11 cellular contexts compared by ENCODE assay signal in the genomic region with DNA sequence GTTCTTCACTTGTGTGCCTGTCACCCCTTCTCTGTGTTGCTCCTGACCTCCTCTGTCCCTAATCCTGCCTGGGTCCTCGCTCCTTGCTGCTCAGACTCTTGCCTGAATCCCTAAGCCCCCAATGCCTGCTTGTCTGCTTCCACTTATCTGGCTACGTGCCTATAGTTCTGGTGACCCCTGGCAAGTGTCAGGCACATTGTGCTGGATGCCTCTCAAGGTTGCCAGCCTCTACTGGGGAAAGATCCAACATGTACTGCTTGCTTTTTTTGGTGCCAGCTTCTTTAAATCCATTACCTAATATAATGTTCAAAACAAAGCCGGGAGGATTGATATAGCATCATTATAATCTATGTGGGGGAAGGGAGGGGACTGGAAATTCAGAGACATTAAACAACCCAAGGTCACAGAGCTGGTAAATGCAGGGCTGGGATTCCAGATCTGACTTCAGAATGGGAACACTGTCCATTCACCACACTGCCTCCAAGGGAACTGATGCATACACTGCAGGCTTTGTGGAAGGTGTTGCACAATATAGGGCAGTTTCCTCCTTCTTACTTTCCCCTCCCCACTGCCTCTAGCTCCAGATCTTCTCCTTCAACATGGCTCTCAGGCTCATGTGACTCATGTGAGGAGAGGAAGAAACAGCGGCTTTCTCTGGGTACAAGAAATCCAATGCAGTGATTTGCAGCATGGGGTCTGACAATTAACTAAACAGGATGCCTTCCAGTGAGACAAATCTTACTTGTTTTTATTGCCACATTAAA.
DNase-seq lines count a peak whose midpoint lies in the region; TF ChIP-seq lines count a peak whose summit lies in the region.
"Had no signal": no experiment of that assay in that cellular context is flagged by ENCODE, and none has a peak within 500 bp of the region (broad histone marks: within the 10 kb centered on the region; RNA-seq: fewer than 3 reads in every experiment).

No MANE protein-coding gene starts in this region.

- H3K9me3 ChIP-seq in mesenchymal stem cell (ENCODE audit: control insufficient read depth, low read length), result no peaks in the 10 kb centered on the region

- H2BK15ac ChIP-seq in mesenchymal stem cell (ENCODE audit: low read depth, poor library complexity, severe bottlenecking), result no peak overlapping the region

- H3K27ac ChIP-seq in epithelial cell of prostate, result no peak overlapping the region
- H3K27ac ChIP-seq in mesenchymal stem cell (ENCODE audit: low read length, poor library complexity, severe bottlenecking), result no peak overlapping the region
- H3K27ac ChIP-seq: C4-2B had no signal

- H2BK120ac ChIP-seq in mesenchymal stem cell (ENCODE audit: low read depth, low read length), result no peak overlapping the region

- DNase-seq in AG08395 (ENCODE audit: low spot score) (peak; percentile 60), NB4 (ENCODE audit: low read depth) (peak; percentile 69), epithelial cell of prostate (ENCODE audit: low read depth, low spot score) (peak; percentile 63), mesenchymal stem cell (peak; percentile 85), SHP77 treated with DMSO at 0.1 percent for 48 hours (lab: John Stamatoyannopoulos, UW) (no peak), HUDEP-2 (lab: John Stamatoyannopoulos, UW; ENCODE audit: unreplicated experiment in 76 of 76) (no peak), NCI-H2107 treated with DMSO at 0.1 percent for 48 hours (lab: John Stamatoyannopoulos, UW; ENCODE audit: unreplicated experiment) (no peak), GM10266 (ENCODE audit: extremely low spot score) (no peak)
- DNase-seq: activated CD4-positive, alpha-beta T cell treated with anti-CD3 and anti-CD28 coated beads for 36 hours; cerebellar nuclear complex had no signal

- H2AK5ac ChIP-seq in mesenchymal stem cell (ENCODE audit: low read length, severe bottlenecking), result no peak overlapping the region

- H3K4me1 ChIP-seq in mesenchymal stem cell (ENCODE audit: control insufficient read depth, insufficient read depth, low read depth, low read length), result no peaks in the 10 kb centered on the region

- TF ChIP-seq POLR2A in NB4 (IDR thresholded peaks at IDR 0.05; ENCODE audit: extremely low read depth, insufficient read length), result no peak

- H2BK12ac ChIP-seq in mesenchymal stem cell (ENCODE audit: low read length in 2 of 2), result peak overlapping the region in 1 of 2 experiments; percentile 34

- H3K4me2 ChIP-seq in mesenchymal stem cell (ENCODE audit: low read length, poor library complexity, severe bottlenecking), result no peak overlapping the region

- H3K18ac ChIP-seq in mesenchymal stem cell (ENCODE audit: low read depth in 1 of 2, low read length in 2 of 2), result peak overlapping the region; percentile 2 to 28

- peak overlapping the region; percentile 69 for H4K91ac ChIP-seq in mesenchymal stem cell (ENCODE audit: low read length)

- 43% methylated on average over 3 of the region's 4 CpGs for WGBS in mesenchymal stem cell

- H2BK5ac ChIP-seq in mesenchymal stem cell (ENCODE audit: low read depth, low read length, poor library complexity, severe bottlenecking), result no peak overlapping the region

- no peak overlapping the region for H4K8ac ChIP-seq in mesenchymal stem cell (ENCODE audit: low read length)

- peak overlapping the region in 1 of 2 experiments; percentile 81 for H3K4ac ChIP-seq in mesenchymal stem cell (ENCODE audit: low read depth in 1 of 2, low read length in 2 of 2)

- no peak overlapping the region for H3K23ac ChIP-seq in mesenchymal stem cell (ENCODE audit: low read length in 2 of 2)

- H3K4me3 ChIP-seq in NB4 (ENCODE audit: low read depth, low read length), result no peak overlapping the region
- H3K4me3 ChIP-seq in mesenchymal stem cell (ENCODE audit: insufficient read depth in 1 of 2, low read depth in 1 of 2, low read length in 2 of 2), result no peak overlapping the region

- H3K14ac ChIP-seq in mesenchymal stem cell (ENCODE audit: low read length in 2 of 2), result peak overlapping the region in 1 of 2 experiments; percentile 64

- H2AFZ ChIP-seq in mesenchymal stem cell (ENCODE audit: low read depth, low read length), result no peak overlapping the region

- no peak overlapping the region for H3K9ac ChIP-seq in mesenchymal stem cell (ENCODE audit: low read length)

- H3K27me3 ChIP-seq in mesenchymal stem cell (ENCODE audit: control insufficient read depth in 1 of 2, insufficient read depth in 1 of 2, low read length in 2 of 2), result no peaks in the 10 kb centered on the region

- H3K79me1 ChIP-seq in mesenchymal stem cell (replicated peaks; ENCODE audit: low read length, poor library complexity, severe bottlenecking), result no peaks in the 10 kb centered on the region

- TF ChIP-seq CTCF in NB4 (IDR thresholded peaks at IDR 0.05; ENCODE audit: low read depth, low read length) (no peak), GM10266 (IDR thresholded peaks at IDR 0.05; ENCODE audit: control insufficient read depth, insufficient read depth, low read depth, missing control alignments) (no peak)

- H3K36me3 ChIP-seq in mesenchymal stem cell (ENCODE audit: control insufficient read depth in 1 of 2, insufficient read depth in 2 of 2, low read depth in 1 of 2, low read length in 2 of 2), result no peaks in the 10 kb centered on the region

Comparison
In these comparisons a context has a peak if more than half of its experiments do, and no peak if none do; other contexts are left out.
1. DNase-seq: peak in AG08395 (single experiment), NB4 (single experiment), epithelial cell of prostate (single experiment) and mesenchymal stem cell (single experiment); none in SHP77 treated with DMSO at 0.1 percent for 48 hours (single experiment), HUDEP-2 (0 of 76), NCI-H2107 treated with DMSO at 0.1 percent for 48 hours (single experiment) and GM10266 (single experiment).